Comparison of ENCODE assay signal across 15 cellular contexts in genomic region chr13:98429977-98430785, GRCh38.
DNase-seq lines count a peak whose midpoint lies in the region; ATAC-seq and TF ChIP-seq lines count a peak whose summit lies in the region.
"Had no signal": no experiment of that assay in that cellular context is flagged by ENCODE, and none has a peak within 500 bp of the region (broad histone marks: within the 10 kb centered on the region; RNA-seq: fewer than 3 reads in every experiment).

No MANE protein-coding gene starts in this region.

- 47% methylated on average over 11 of the region's 11 CpGs for WGBS in smooth muscle cell (ENCODE audit: low lambda C conversion rate)
- WGBS in ovary, 3 donors: 73 to 77% (median 75%) methylated on average over 11 of the region's 11 CpGs

- no peaks in the 10 kb centered on the region for H3K4me1 Mint-ChIP-seq in activated T-cell treated with anti-CD3 and anti-CD28 coated beads, Interleukin-2, amount 50 U/mL, for 24 hours (ENCODE audit: low read depth)
- H3K4me1 Mint-ChIP-seq: activated CD4-positive, alpha-beta T cell treated with anti-CD3 and anti-CD28 coated beads, Interleukin-2, amount 10 ng/mL, durations not matched to agents 24 days and 14 days; nephron; T-cell had no signal

- H3K27ac ChIP-seq in smooth muscle cell (ENCODE audit: low read depth) (peak overlapping the region; percentile 48), ovary (no peak overlapping the region)

- no peaks in the 10 kb centered on the region for H3K79me2 ChIP-seq in smooth muscle cell (ENCODE audit: low read depth)

- TF ChIP-seq CTCF in smooth muscle cell (IDR thresholded peaks at IDR 0.05; ENCODE audit: borderline replicate concordance, insufficient read depth, poor library complexity, severe bottlenecking) (no peak), ovary (IDR thresholded peaks at IDR 0.05) (no peak)

- H2AFZ ChIP-seq in smooth muscle cell (ENCODE audit: low read depth): no peak overlapping the region

- H3K4me1 ChIP-seq in smooth muscle cell (ENCODE audit: low read depth) (peaks cover 2% of the 10 kb centered on the region), ovary (ENCODE audit: insufficient read depth) (no peaks in the 10 kb centered on the region)
- H3K4me1 ChIP-seq: Caco-2 had no signal

- TF ChIP-seq POLR2A in ovary (IDR thresholded peaks at IDR 0.05): no peak

- intact Hi-C loops in ovary (cut with DNase I): no loop called here

- TF ChIP-seq EP300 in ovary (IDR thresholded peaks at IDR 0.05): no peak

- no peak for ATAC-seq in HG03280 (IDR thresholded peaks at IDR 0.05; ENCODE audit: unreplicated experiment)
- ATAC-seq: T-cell had no signal

- H3K27me3 ChIP-seq in smooth muscle cell (ENCODE audit: low read depth) (no peaks in the 10 kb centered on the region), ovary (no peaks in the 10 kb centered on the region)

- H3K4me2 ChIP-seq in smooth muscle cell: peak overlapping the region; percentile 18

- no peaks in the 10 kb centered on the region for H3K36me3 Mint-ChIP-seq in activated T-cell treated with anti-CD3 and anti-CD28 coated beads, Interleukin-2, amount 50 U/mL, for 24 hours (ENCODE audit: low read depth)
- H3K36me3 Mint-ChIP-seq: T-cell had no signal

- peaks cover 10% of the 10 kb centered on the region for H3K36me3 ChIP-seq in smooth muscle cell (ENCODE audit: low read depth)
- H3K36me3 ChIP-seq in ovary: no peaks in the 10 kb centered on the region

- DNase-seq in NCI-H1417 (lab: John Stamatoyannopoulos, UW) (peak in 2 of 3 experiments; percentile 32 to 57), NCI-H1417 treated with DMSO at 0.1 percent for 48 hours (lab: John Stamatoyannopoulos, UW) (no peak), amniotic epithelial cell (ENCODE audit: low read depth) (peak; percentile 60), islet precursor cell (peak; percentile 85), smooth muscle cell (lab: John Stamatoyannopoulos, UW; ENCODE audit: unreplicated experiment) (no peak), ovary (no peak)
- DNase-seq in activated T-cell treated with anti-CD3 and anti-CD28 coated beads, Interleukin-2, amount 50 U/mL, for 24 hours: no peak
- DNase-seq: activated CD4-positive, alpha-beta T cell treated with anti-CD3 and anti-CD28 coated beads, Interleukin-2, amount 10 ng/mL, durations not matched to agents 24 days and 14 days; activated CD8-positive, alpha-beta memory T cell treated with anti-CD3 and anti-CD28 coated beads, Interleukin-2, amount 50 U/mL, for 4 hours; aorta; glutamatergic neuron; T-cell had no signal

- H4K20me1 ChIP-seq in smooth muscle cell (ENCODE audit: low read depth): peaks cover 3% of the 10 kb centered on the region

- peaks cover 31% of the 10 kb centered on the region for H3K27me3 Mint-ChIP-seq in activated T-cell treated with anti-CD3 and anti-CD28 coated beads, Interleukin-2, amount 50 U/mL, for 24 hours

- H3K9me3 ChIP-seq in smooth muscle cell (replicated peaks; ENCODE audit: low read depth) (no peaks in the 10 kb centered on the region), ovary (no peaks in the 10 kb centered on the region)
- H3K9me3 ChIP-seq: Caco-2 had no signal

- no peak overlapping the region for H3K4me3 Mint-ChIP-seq in activated T-cell treated with anti-CD3 and anti-CD28 coated beads, Interleukin-2, amount 50 U/mL, for 24 hours
- H3K4me3 Mint-ChIP-seq: activated CD4-positive, alpha-beta T cell treated with anti-CD3 and anti-CD28 coated beads, Interleukin-2, amount 10 ng/mL, durations not matched to agents 24 days and 14 days; nephron; T-cell had no signal

- no peaks in the 10 kb centered on the region for H3K9me3 Mint-ChIP-seq in activated T-cell treated with anti-CD3 and anti-CD28 coated beads, Interleukin-2, amount 50 U/mL, for 24 hours
- H3K9me3 Mint-ChIP-seq: activated CD4-positive, alpha-beta T cell treated with anti-CD3 and anti-CD28 coated beads, Interleukin-2, amount 10 ng/mL, durations not matched to agents 24 days and 14 days; nephron; T-cell had no signal

- peak overlapping the region; percentile 47 for H3K9ac ChIP-seq in smooth muscle cell (ENCODE audit: low read depth)

- H3K4me3 ChIP-seq in smooth muscle cell: no peak overlapping the region
- H3K4me3 ChIP-seq in ovary: no peak overlapping the region

- no peak overlapping the region for H3K27ac Mint-ChIP-seq in activated T-cell treated with anti-CD3 and anti-CD28 coated beads, Interleukin-2, amount 50 U/mL, for 24 hours
- H3K27ac Mint-ChIP-seq: activated CD4-positive, alpha-beta T cell treated with anti-CD3 and anti-CD28 coated beads, Interleukin-2, amount 10 ng/mL, durations not matched to agents 24 days and 14 days; T-cell had no signal

- no peaks in the 10 kb centered on the region for H3F3A ChIP-seq in smooth muscle cell (ENCODE audit: low read depth)

Comparison
In these comparisons a context has a peak if more than half of its experiments do, and no peak if none do; other contexts are left out.
1. DNase-seq: peak in NCI-H1417 (2 of 3), amniotic epithelial cell (single experiment) and islet precursor cell (single experiment); none in NCI-H1417 treated with DMSO at 0.1 percent for 48 hours (single experiment), smooth muscle cell (single experiment), activated T-cell treated with anti-CD3 and anti-CD28 coated beads, Interleukin-2, amount 50 U/mL, for 24 hours (single experiment) and ovary (0 of 5).